In the genomic region with DNA sequence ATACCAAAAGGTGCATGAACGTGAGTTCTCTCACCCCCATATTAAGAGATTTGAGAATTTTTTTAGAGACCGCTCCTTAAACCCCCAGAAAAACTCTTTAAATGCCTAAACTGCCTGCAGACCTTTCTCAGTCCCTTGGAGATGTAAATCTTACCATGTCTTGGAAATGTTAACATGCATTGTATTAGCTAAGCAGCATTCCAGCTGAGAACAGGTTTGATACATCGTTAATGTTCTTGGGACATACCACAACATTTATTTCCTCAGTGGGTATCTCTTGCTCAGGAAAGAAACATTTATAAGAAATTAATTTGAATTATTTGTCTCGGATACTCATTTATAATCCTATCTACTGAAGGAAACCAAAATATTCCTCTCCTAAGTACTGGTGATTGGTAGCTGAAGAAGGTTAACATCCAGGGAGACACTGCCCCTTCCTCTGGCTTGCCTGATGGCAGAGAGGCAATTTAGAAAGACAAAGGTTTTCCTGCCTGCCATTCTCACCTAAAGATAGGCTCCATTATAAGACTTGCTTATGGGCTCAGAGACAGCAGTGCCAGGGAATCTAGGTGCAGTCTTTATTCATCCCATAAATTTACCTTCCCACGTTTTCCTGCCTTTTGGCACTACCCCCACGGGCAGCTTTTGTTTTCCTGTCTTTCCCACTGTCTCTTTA, we compare ENCODE assay signal across 1 cellular context.
TF ChIP-seq lines count a peak whose summit lies in the region.

No MANE protein-coding gene starts in this region.

TF ChIP-seq in GM23338, 12 proteins besides CTCF, POLR2A, EP300 and RAD21 (continued from another document):
- TF ChIP-seq, protein P1, sequence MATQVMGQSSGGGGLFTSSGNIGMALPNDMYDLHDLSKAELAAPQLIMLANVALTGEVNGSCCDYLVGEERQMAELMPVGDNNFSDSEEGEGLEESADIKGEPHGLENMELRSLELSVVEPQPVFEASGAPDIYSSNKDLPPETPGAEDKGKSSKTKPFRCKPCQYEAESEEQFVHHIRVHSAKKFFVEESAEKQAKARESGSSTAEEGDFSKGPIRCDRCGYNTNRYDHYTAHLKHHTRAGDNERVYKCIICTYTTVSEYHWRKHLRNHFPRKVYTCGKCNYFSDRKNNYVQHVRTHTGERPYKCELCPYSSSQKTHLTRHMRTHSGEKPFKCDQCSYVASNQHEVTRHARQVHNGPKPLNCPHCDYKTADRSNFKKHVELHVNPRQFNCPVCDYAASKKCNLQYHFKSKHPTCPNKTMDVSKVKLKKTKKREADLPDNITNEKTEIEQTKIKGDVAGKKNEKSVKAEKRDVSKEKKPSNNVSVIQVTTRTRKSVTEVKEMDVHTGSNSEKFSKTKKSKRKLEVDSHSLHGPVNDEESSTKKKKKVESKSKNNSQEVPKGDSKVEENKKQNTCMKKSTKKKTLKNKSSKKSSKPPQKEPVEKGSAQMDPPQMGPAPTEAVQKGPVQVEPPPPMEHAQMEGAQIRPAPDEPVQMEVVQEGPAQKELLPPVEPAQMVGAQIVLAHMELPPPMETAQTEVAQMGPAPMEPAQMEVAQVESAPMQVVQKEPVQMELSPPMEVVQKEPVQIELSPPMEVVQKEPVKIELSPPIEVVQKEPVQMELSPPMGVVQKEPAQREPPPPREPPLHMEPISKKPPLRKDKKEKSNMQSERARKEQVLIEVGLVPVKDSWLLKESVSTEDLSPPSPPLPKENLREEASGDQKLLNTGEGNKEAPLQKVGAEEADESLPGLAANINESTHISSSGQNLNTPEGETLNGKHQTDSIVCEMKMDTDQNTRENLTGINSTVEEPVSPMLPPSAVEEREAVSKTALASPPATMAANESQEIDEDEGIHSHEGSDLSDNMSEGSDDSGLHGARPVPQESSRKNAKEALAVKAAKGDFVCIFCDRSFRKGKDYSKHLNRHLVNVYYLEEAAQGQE (IDR thresholded peaks at IDR 0.05; ENCODE audit: unreplicated experiment) = no peak
- TF ChIP-seq POLR2AphosphoS5 (IDR thresholded peaks at IDR 0.05; ENCODE audit: low read depth) (no peak), JUNB (IDR thresholded peaks at IDR 0.05; ENCODE audit: unreplicated experiment) (no peak), NANOG (IDR thresholded peaks at IDR 0.05; ENCODE audit: borderline replicate concordance) (0 out of 2 replicates have a peak, but pooled peaks have one; percentile 13)
